17 cellular contexts compared by ENCODE assay signal in genomic region chr2:46181789-46182530, GRCh38.
DNase-seq lines count a peak whose midpoint lies in the region; ATAC-seq and TF ChIP-seq lines count a peak whose summit lies in the region.
"Had no signal": no experiment of that assay in that cellular context is flagged by ENCODE, and none has a peak within 500 bp of the region (broad histone marks: within the 10 kb centered on the region; RNA-seq: fewer than 3 reads in every experiment).

No MANE protein-coding gene starts in this region.

- H3K27me3 Mint-ChIP-seq in glutamatergic neuron (ENCODE audit: unreplicated experiment), result peaks cover 6% of the 10 kb centered on the region

- H3K4me3 ChIP-seq in right cardiac atrium (ENCODE audit: low read length), result no peak overlapping the region
- no peak overlapping the region for H3K4me3 ChIP-seq in lower lobe of right lung
- H3K4me3 ChIP-seq: sigmoid colon, tibial artery had no signal

- no peak overlapping the region for H3K27ac Mint-ChIP-seq in glutamatergic neuron (ENCODE audit: unreplicated experiment)

- no peak for DNase-seq in right cardiac atrium
- no peak for DNase-seq in left ventricle myocardium superior
- DNase-seq in SW480 (ENCODE audit: low spot score), result peak; percentile 39
- no peak for DNase-seq in lower lobe of right lung
- no peak for DNase-seq in HK-2 (ENCODE audit: unreplicated experiment)
- no peak for DNase-seq in glutamatergic neuron
- DNase-seq: anterior cingulate cortex; CD8-positive, alpha-beta T cell; central memory CD4-positive, alpha-beta T cell; KG1; NCI-H1048; sigmoid colon; stimulated activated naive CD4-positive, alpha-beta T cell; tibial artery had no signal

- H3K27me3 ChIP-seq in right cardiac atrium (ENCODE audit: control insufficient read depth, insufficient read depth), result no peaks in the 10 kb centered on the region
- no peaks in the 10 kb centered on the region for H3K27me3 ChIP-seq in lower lobe of right lung (ENCODE audit: low read depth)
- H3K27me3 ChIP-seq: sigmoid colon, tibial artery had no signal

- peaks cover 4% of the 10 kb centered on the region for H3K4me1 Mint-ChIP-seq in glutamatergic neuron (ENCODE audit: low read depth, unreplicated experiment)

- H3K27ac ChIP-seq in right cardiac atrium (ENCODE audit: low read length), result peak overlapping the region; percentile 28
- H3K27ac ChIP-seq in lower lobe of right lung, result peak overlapping the region; percentile 51
- H3K27ac ChIP-seq: HL-60, RWPE1, sigmoid colon, tibial artery had no signal

- H3K4me1 ChIP-seq in right cardiac atrium (ENCODE audit: control insufficient read depth, insufficient read depth, low read length), result peaks cover 15% of the 10 kb centered on the region
- peaks cover 36% of the 10 kb centered on the region for H3K4me1 ChIP-seq in lower lobe of right lung

- no peak overlapping the region for H3K4me3 Mint-ChIP-seq in glutamatergic neuron (ENCODE audit: unreplicated experiment)
- H3K4me3 Mint-ChIP-seq: CD8-positive, alpha-beta T cell had no signal

- intact Hi-C loops in right cardiac atrium (cut with DNase I), result no loop called here
- intact Hi-C loops in left ventricle myocardium superior (cut with micrococcal nuclease), result no loop called here
- intact Hi-C loops in lower lobe of right lung (cut with DNase I), result no loop called here

- peaks cover 17% of the 10 kb centered on the region for H3K36me3 ChIP-seq in lower lobe of right lung

- peaks cover 6% of the 10 kb centered on the region for H3K36me3 Mint-ChIP-seq in glutamatergic neuron (ENCODE audit: unreplicated experiment)

- H3K9me3 Mint-ChIP-seq in glutamatergic neuron (ENCODE audit: unreplicated experiment), result peaks cover 5% of the 10 kb centered on the region
- H3K9me3 Mint-ChIP-seq: CD8-positive, alpha-beta T cell had no signal

- ATAC-seq in right cardiac atrium, result peak in 1 of 2 donors; percentile 27
- no peak for ATAC-seq in left ventricle myocardium superior
- peak; percentile 36 to 37 for ATAC-seq in lower lobe of right lung
- ATAC-seq in GM18907 (IDR thresholded peaks at IDR 0.05; ENCODE audit: unreplicated experiment), result no peak
- ATAC-seq: CD8-positive, alpha-beta T cell had no signal

- TF ChIP-seq CTCF in lower lobe of right lung (IDR thresholded peaks at IDR 0.05) (no peak), glutamatergic neuron (IDR thresholded peaks at IDR 0.05; ENCODE audit: partially characterized antibody, unreplicated experiment) (no peak)

- no peaks in the 10 kb centered on the region for H3K9me3 ChIP-seq in right cardiac atrium (ENCODE audit: control insufficient read depth, low read length)
- no peaks in the 10 kb centered on the region for H3K9me3 ChIP-seq in lower lobe of right lung
- H3K9me3 ChIP-seq: sigmoid colon, tibial artery had no signal

- WGBS in right cardiac atrium, result 90% methylated on average over 18 of the region's 18 CpGs

Comparison
In these comparisons a context has a peak if more than half of its experiments do, and no peak if none do; other contexts are left out.
1. ATAC-seq: peak in lower lobe of right lung (2 of 2); none in left ventricle myocardium superior (single experiment) and GM18907 (single experiment).